In genomic region chr14:87869619-87870583, GRCh38 we compare ENCODE assay signal across 10 cellular contexts.
DNase-seq lines count a peak whose midpoint lies in the region; ATAC-seq and TF ChIP-seq lines count a peak whose summit lies in the region.
"Had no signal": no experiment of that assay in that cellular context is flagged by ENCODE, and none has a peak within 500 bp of the region (broad histone marks: within the 10 kb centered on the region; RNA-seq: fewer than 3 reads in every experiment).

No MANE protein-coding gene starts in this region.

- in situ Hi-C loops in Caki2 (cut with HindIII; ENCODE audit: low pct_unique_long_range_greater_than_20kb, low sequenced_read_pairs), result no loop called here

- no peak overlapping the region for H3K4me3 Mint-ChIP-seq in stimulated activated naive B cell treated with anti-CD40 and anti-IgM and Interleukin-4, amounts not matched to agents 10 μg/mL and 1 μg/mL and 100 μg/mL, for 72 hours

- H3K4me1 Mint-ChIP-seq in stimulated activated naive B cell treated with anti-CD40 and anti-IgM and Interleukin-4, amounts not matched to agents 10 μg/mL and 1 μg/mL and 100 μg/mL, for 72 hours, result no peaks in the 10 kb centered on the region

- no peak overlapping the region for H3K27ac ChIP-seq in ovary
- H3K27ac ChIP-seq: KMS-11 had no signal

- WGBS in ovary, 3 donors, result 68 to 73% (median 70%) methylated on average over 4 of the region's 4 CpGs

- no peak for TF ChIP-seq POLR2A in ovary (IDR thresholded peaks at IDR 0.05)

- intact Hi-C loops in ovary (cut with DNase I), result no loop called here

- H3K27me3 Mint-ChIP-seq in stimulated activated naive B cell treated with anti-CD40 and anti-IgM and Interleukin-4, amounts not matched to agents 10 μg/mL and 1 μg/mL and 100 μg/mL, for 72 hours, result peaks cover 0 to 7% of the 10 kb centered on the region in 2 donors

- H3K9me3 ChIP-seq in MG63 (no peaks in the 10 kb centered on the region), ovary (no peaks in the 10 kb centered on the region)
- H3K9me3 ChIP-seq: esophagus muscularis mucosa had no signal

- H3K27ac Mint-ChIP-seq in stimulated activated naive B cell treated with anti-CD40 and anti-IgM and Interleukin-4, amounts not matched to agents 10 μg/mL and 1 μg/mL and 100 μg/mL, for 72 hours, result no peak overlapping the region

- TF ChIP-seq CTCF in foreskin fibroblast (IDR thresholded peaks at IDR 0.05; ENCODE audit: low read depth, low read length), result no peak
- no peak for TF ChIP-seq CTCF in ovary (IDR thresholded peaks at IDR 0.05)

- no peaks in the 10 kb centered on the region for H3K4me1 ChIP-seq in ovary (ENCODE audit: insufficient read depth)
- H3K4me1 ChIP-seq: esophagus muscularis mucosa had no signal

- H3K36me3 Mint-ChIP-seq in stimulated activated naive B cell treated with anti-CD40 and anti-IgM and Interleukin-4, amounts not matched to agents 10 μg/mL and 1 μg/mL and 100 μg/mL, for 72 hours, result no peaks in the 10 kb centered on the region

- DNase-seq in Caki2 (ENCODE audit: low read depth), result peak; percentile 48
- peak; percentile 20 for DNase-seq in MG63
- DNase-seq in foreskin fibroblast, result peak; percentile 7 to 80
- DNase-seq in DMS153 (lab: John Stamatoyannopoulos, UW), result no peak
- DNase-seq in ovary, result no peak
- DNase-seq in dermis blood vessel endothelial cell, result no peak
- DNase-seq in stimulated activated naive B cell treated with anti-CD40 and anti-IgM and Interleukin-4, amounts not matched to agents 10 μg/mL and 1 μg/mL and 100 μg/mL, for 72 hours, result no peak

- H3K27me3 ChIP-seq in MG63 (no peaks in the 10 kb centered on the region), ovary (no peaks in the 10 kb centered on the region)
- H3K27me3 ChIP-seq: esophagus muscularis mucosa had no signal

- peaks cover 4 to 5% of the 10 kb centered on the region in 2 donors for H3K9me3 Mint-ChIP-seq in stimulated activated naive B cell treated with anti-CD40 and anti-IgM and Interleukin-4, amounts not matched to agents 10 μg/mL and 1 μg/mL and 100 μg/mL, for 72 hours

- ATAC-seq in GM21717 (IDR thresholded peaks at IDR 0.05; ENCODE audit: unreplicated experiment), result peak; percentile 82
- ATAC-seq in stimulated activated naive B cell treated with anti-CD40 and anti-IgM and Interleukin-4, amounts not matched to agents 10 μg/mL and 1 μg/mL and 100 μg/mL, for 72 hours (replicated peaks), result no peak

- H3K36me3 ChIP-seq in MG63 (no peaks in the 10 kb centered on the region), ovary (no peaks in the 10 kb centered on the region)
- H3K36me3 ChIP-seq: esophagus muscularis mucosa had no signal

- no peak for TF ChIP-seq EP300 in ovary (IDR thresholded peaks at IDR 0.05)

- H3K4me3 ChIP-seq in MG63, result no peak overlapping the region
- H3K4me3 ChIP-seq in foreskin fibroblast (ENCODE audit: low read depth in 1 of 2, low read length in 2 of 2), result no peak overlapping the region
- H3K4me3 ChIP-seq in ovary, result no peak overlapping the region
- H3K4me3 ChIP-seq: esophagus muscularis mucosa had no signal

Comparison
In these comparisons a context has a peak if more than half of its experiments do, and no peak if none do; other contexts are left out.
1. DNase-seq: peak in Caki2 (single experiment), MG63 (single experiment) and foreskin fibroblast (2 of 2); none in DMS153 (single experiment), ovary (0 of 5), dermis blood vessel endothelial cell (single experiment) and stimulated activated naive B cell treated with anti-CD40 and anti-IgM and Interleukin-4, amounts not matched to agents 10 μg/mL and 1 μg/mL and 100 μg/mL, for 72 hours (single experiment).